ENCODE assay signal across 18 cellular contexts in genomic region chr17:41909088-41909487, GRCh38. TPM values are rescaled to one million over a fixed set of nuclear protein-coding genes. Genes with fewer than 3 reads are reported as not detected.
A peak's percentile ranks its signal among the peaks of the same experiment; 100 is the strongest.
DNase-seq lines count a peak whose midpoint lies in the region; ATAC-seq and TF ChIP-seq lines count a peak whose summit lies in the region.
"Had no signal": no experiment of that assay in that cellular context is flagged by ENCODE, and none has a peak within 500 bp of the region (broad histone marks: within the 10 kb centered on the region; RNA-seq: fewer than 3 reads in every experiment).

No MANE protein-coding gene starts in this region.

- H4K5ac ChIP-seq in IMR-90 (ENCODE audit: low read depth, low read length) = no peak overlapping the region

- H3K14ac ChIP-seq in IMR-90 (replicated peaks; ENCODE audit: low read depth, low read length) = 0 out of 2 replicates have a peak overlapping the region, but pooled peaks have one; percentile 4

- dilution Hi-C loops in IMR-90 (cut with HindIII; ENCODE audit: low sequenced_read_pairs, unreplicated experiment) = no loop called here

- 0 out of 2 replicates have a peak overlapping the region, but pooled peaks have one; percentile 87 for H2BK120ac ChIP-seq in IMR-90 (ENCODE audit: low read depth, low read length)

- no peak for TF ChIP-seq RAD21 in IMR-90 (IDR thresholded peaks at IDR 0.05; ENCODE audit: low read length)

- peaks cover 55% of the 10 kb centered on the region for H3K9me1 ChIP-seq in IMR-90 (ENCODE audit: insufficient read depth, low read length)

- H3K4me3 ChIP-seq in ACC112 (ENCODE audit: low read depth, low read length) (no peak overlapping the region), IMR-90 (ENCODE audit: insufficient read depth, low read depth, low read length) (no peak overlapping the region)
- H3K4me3 ChIP-seq: GM23338, SJSA1 had no signal

- peaks cover 57% of the 10 kb centered on the region for H4K20me1 ChIP-seq in IMR-90 (ENCODE audit: insufficient read depth, low read length)

- intact Hi-C loops in IMR-90 (cut with micrococcal nuclease) = no loop called here

- peak overlapping the region; percentile 94 for H3K27ac ChIP-seq in ACC112 (ENCODE audit: low read depth, low read length)
- H3K27ac ChIP-seq in IMR-90 (ENCODE audit: insufficient read depth, low read length) = no peak overlapping the region; the same call in 1 of the 2 replicates
- H3K27ac ChIP-seq: C4-2B had no signal

- H3K18ac ChIP-seq in IMR-90 (ENCODE audit: low read depth, low read length) = no peak overlapping the region

- no peak overlapping the region for H2AFZ ChIP-seq in ACC112 (ENCODE audit: low read length, unreplicated experiment)
- no peak overlapping the region for H2AFZ ChIP-seq in IMR-90 (replicated peaks; ENCODE audit: low read length, poor library complexity)
- H2AFZ ChIP-seq: GM23338 had no signal

- 0 out of 2 replicates have a peak overlapping the region, but pooled peaks have one; percentile 92 for H3K4ac ChIP-seq in IMR-90 (ENCODE audit: low read depth, low read length)

- H4K8ac ChIP-seq in IMR-90 (ENCODE audit: low read depth in 2 of 2, low read length in 2 of 2) = peak overlapping the region in 1 of 2 experiments; percentile 86; a peak in 1 of 4 replicates

- in situ Hi-C loops in IMR-90 (cut with MboI; ENCODE audit: low sequenced_read_pairs) = no loop called here

- WGBS in IMR-90 (ENCODE audit: extremely low coverage in 2 of 2, insufficient read length in 1 of 2), 2 experiments = 64% methylated on average over 5 of the region's 13 CpGs; no CpG with 5 or more reads in 1 of the 2 experiments

- peaks cover 69 to 93% of the 10 kb centered on the region in 2 experiments for H3K79me1 ChIP-seq in IMR-90 (ENCODE audit: low read depth in 1 of 2, low read length in 2 of 2)

- CTCF ChIA-PET in IMR-90 (lab: Yijun Ruan, JAX) = no interaction called here

- H4K91ac ChIP-seq in IMR-90 (ENCODE audit: insufficient read depth, low read depth, low read length) = peak overlapping the region; percentile 36; the same call in 1 of the 2 replicates

- H3K23ac ChIP-seq in IMR-90 (ENCODE audit: low read depth, low read length) = no peak overlapping the region

- H3K27me3 ChIP-seq in ACC112 (ENCODE audit: insufficient read depth, low read length) = no peaks in the 10 kb centered on the region
- H3K27me3 ChIP-seq in IMR-90 (ENCODE audit: control insufficient read depth, insufficient read depth, low read length) = no peaks in the 10 kb centered on the region
- H3K27me3 ChIP-seq: SJSA1 had no signal

- ATAC-seq in IMR-90 (ENCODE audit: low read depth) (no peak), GM21390 (IDR thresholded peaks at IDR 0.05; ENCODE audit: unreplicated experiment) (no peak), GM21576 (IDR thresholded peaks at IDR 0.05; ENCODE audit: unreplicated experiment) (no peak)
- ATAC-seq: GM23338, PC-3 had no signal

- H3K36me3 ChIP-seq in ACC112 (ENCODE audit: insufficient read depth, low read length) (peaks cover 47% of the 10 kb centered on the region), IMR-90 (ENCODE audit: control insufficient read depth, insufficient read depth, low read length) (peaks cover 79% of the 10 kb centered on the region)

- H2BK15ac ChIP-seq in IMR-90 (ENCODE audit: low read depth, low read length) = peak overlapping the region; percentile 11; the same call in 1 of the 3 replicates

- no peak for DNase-seq in IMR-90
- DNase-seq in kidney glomerular epithelial cell (lab: John Stamatoyannopoulos, UW) = peak; percentile 55
- peak; percentile 33 for DNase-seq in renal cortical epithelial cell (ENCODE audit: low read depth)
- no peak for DNase-seq in NCI-H774 (lab: John Stamatoyannopoulos, UW)
- DNase-seq: EL, KG1, NCI-H1048, NCI-H1436 treated with DMSO at 0.1 percent for 48 hours, NCI-H2029 treated with DMSO at 0.1 percent for 48 hours, NCI-H510A, NCI-H82, PC-3 had no signal

- H3K9ac ChIP-seq in IMR-90 (ENCODE audit: low read depth, low read length) = no peak overlapping the region

- no peak overlapping the region for H3K4me2 ChIP-seq in IMR-90 (ENCODE audit: low read depth, low read length)
- H3K4me2 ChIP-seq: GM23338 had no signal

- peaks cover 73% of the 10 kb centered on the region for H3K4me1 ChIP-seq in ACC112 (ENCODE audit: control insufficient read depth, insufficient read depth, low read length, unreplicated experiment)
- peaks cover 35% of the 10 kb centered on the region for H3K4me1 ChIP-seq in IMR-90 (ENCODE audit: control insufficient read depth, insufficient read depth, low read length)

- POLR2A ChIA-PET in IMR-90 (lab: Charles Lee; ENCODE audit: unreplicated experiment) = no interaction called here

- H2BK5ac ChIP-seq in IMR-90 (ENCODE audit: low read depth, low read length, poor library complexity, severe bottlenecking) = peak overlapping the region; percentile 98

- H2AK5ac ChIP-seq in IMR-90 (ENCODE audit: low read depth, low read length) = peak overlapping the region; percentile 75

- H3K79me2 ChIP-seq in ACC112 (ENCODE audit: control insufficient read depth, insufficient read depth, low read length, unreplicated experiment) = peaks cover 38% of the 10 kb centered on the region

- no peak for TF ChIP-seq POLR2A in IMR-90 (IDR thresholded peaks at IDR 0.05; ENCODE audit: low read depth, low read length)

- no peak overlapping the region for H2BK20ac ChIP-seq in IMR-90 (ENCODE audit: low read depth, low read length)

- no peak for TF ChIP-seq CTCF in IMR-90 (conservative IDR thresholded peaks at IDR 0.05; ENCODE audit: low read depth, low read length)

- H2AK9ac ChIP-seq in IMR-90 (replicated peaks; ENCODE audit: low read depth, low read length, poor library complexity) = peak overlapping the region; percentile 57

- H3K9me3 ChIP-seq in IMR-90 (ENCODE audit: control insufficient read depth, insufficient read depth, low read length) = no peaks in the 10 kb centered on the region
- H3K9me3 ChIP-seq: SJSA1 had no signal

- H3K56ac ChIP-seq in IMR-90 (ENCODE audit: extremely low read depth, insufficient read depth, low read length) = no peak overlapping the region

- no TSS peak for BruUV-seq in IMR-90 (replicated peaks; lab: Mats Ljungman, UMichigan)

TF ChIP-seq in IMR-90, 13 proteins besides CTCF, POLR2A, EP300 and RAD21:
- TF ChIP-seq FOS (IDR thresholded peaks at IDR 0.05; ENCODE audit: low read depth, low read length) (no peak), MAFK (IDR thresholded peaks at IDR 0.05; ENCODE audit: low read depth, low read length) (no peak), CHD1 (IDR thresholded peaks at IDR 0.05; ENCODE audit: low read depth, low read length) (no peak), NFE2L2 (IDR thresholded peaks at IDR 0.05; ENCODE audit: low read depth, low read length) (no peak), RCOR1 (IDR thresholded peaks at IDR 0.05; ENCODE audit: insufficient replicate concordance, low read length) (no peak), CEBPB (IDR thresholded peaks at IDR 0.05; ENCODE audit: low read depth, low read length) (no peak), MAZ (IDR thresholded peaks at IDR 0.05; ENCODE audit: borderline replicate concordance, low read depth, low read length) (no peak), USF2 (IDR thresholded peaks at IDR 0.05; ENCODE audit: low read depth, low read length) (no peak), BHLHE40 (IDR thresholded peaks at IDR 0.05; ENCODE audit: low read depth, low read length) (no peak), MXI1 (IDR thresholded peaks at IDR 0.05; ENCODE audit: borderline replicate concordance, low read depth, low read length) (no peak), RFX5 (IDR thresholded peaks at IDR 0.05; ENCODE audit: low read depth, low read length) (no peak), SMC3 (IDR thresholded peaks at IDR 0.05; ENCODE audit: low read depth, low read length) (no peak)

RNA-seq across cellular contexts. Expression of gene ACLY, which starts 9.7 kb away (rescaled TPM):
- 228 and 230 TPM in 2 replicates for total RNA-seq in IMR-90 (2012; rRNA removed)
- polyA plus RNA-seq in IMR-90 (2012; rRNA removed) = 167 and 170 TPM in 2 replicates
- polyA plus RNA-seq in IMR-90 (2012; cell fraction: cytosol; rRNA removed) = 108 and 143 TPM in 2 replicates
- polyA plus RNA-seq in IMR-90 (2012; cell fraction: nucleus; rRNA removed; ENCODE audit: low replicate concordance) = 153 and 170 TPM in 2 replicates
- total RNA-seq in renal cortical epithelial cell = 343 and 387 TPM in 2 replicates

RNA-seq across cellular contexts. Expression of gene ODAD4, which starts 21.3 kb away (rescaled TPM):
- 0.54 and 0.56 TPM in 2 replicates for total RNA-seq in IMR-90 (2012; rRNA removed)
- polyA plus RNA-seq in IMR-90 (2012; rRNA removed) = 0.37 and 0.38 TPM in 2 replicates
- 0.13 and 0.24 TPM in 2 replicates for polyA plus RNA-seq in IMR-90 (2012; cell fraction: cytosol; rRNA removed)
- 0.51 and 0.54 TPM in 2 replicates for polyA plus RNA-seq in IMR-90 (2012; cell fraction: nucleus; rRNA removed; ENCODE audit: low replicate concordance)
- 0.35 and 2.2 TPM in 2 replicates for total RNA-seq in renal cortical epithelial cell
- total RNA-seq: SJSA1 had no signal

RNA-seq across cellular contexts. Expression of gene KLHL11, which starts 43.9 kb away (rescaled TPM):
- 38.5 and 43.6 TPM in 2 replicates for total RNA-seq in IMR-90 (2012; rRNA removed)
- 3.5 and 4.1 TPM in 2 replicates for polyA plus RNA-seq in IMR-90 (2012; rRNA removed)
- 1.5 TPM in 2 replicates for polyA plus RNA-seq in IMR-90 (2012; cell fraction: cytosol; rRNA removed)
- polyA plus RNA-seq in IMR-90 (2012; cell fraction: nucleus; rRNA removed; ENCODE audit: low replicate concordance) = 1.5 and 3.6 TPM in 2 replicates
- total RNA-seq in renal cortical epithelial cell = 30.6 and 39.7 TPM in 2 replicates

RNA-seq across cellular contexts. Expression of gene CNP, which starts 57.5 kb away (rescaled TPM):
- total RNA-seq in IMR-90 (2012; rRNA removed) = 45.5 and 50.3 TPM in 2 replicates
- polyA plus RNA-seq in IMR-90 (2012; rRNA removed) = 46.4 and 56.5 TPM in 2 replicates
- 41.3 and 45.2 TPM in 2 replicates for polyA plus RNA-seq in IMR-90 (2012; cell fraction: cytosol; rRNA removed)
- 22.1 and 29.8 TPM in 2 replicates for polyA plus RNA-seq in IMR-90 (2012; cell fraction: nucleus; rRNA removed; ENCODE audit: low replicate concordance)
- total RNA-seq in renal cortical epithelial cell = 51.4 and 78.5 TPM in 2 replicates

Comparison
In these comparisons a context has a peak if more than half of its experiments do, and no peak if none do; other contexts are left out.
1. DNase-seq: peak in kidney glomerular epithelial cell (single experiment) and renal cortical epithelial cell (single experiment); none in IMR-90 (single experiment) and NCI-H774 (single experiment).